ENCODE assay signal across 21 cellular contexts in genomic region chr17:61755078-61755477, GRCh38.
A peak's percentile ranks its signal among the peaks of the same experiment; 100 is the strongest.
DNase-seq lines count a peak whose midpoint lies in the region; FAIRE-seq and TF ChIP-seq lines count a peak whose summit lies in the region.
"Had no signal": no experiment of that assay in that cellular context is flagged by ENCODE, and none has a peak within 500 bp of the region (broad histone marks: within the 10 kb centered on the region; RNA-seq: fewer than 3 reads in every experiment).

No MANE protein-coding gene starts in this region.

- H4K20me1 ChIP-seq in Loucy (ENCODE audit: insufficient read depth, low read length, poor library complexity, severe bottlenecking) = no peaks in the 10 kb centered on the region
- H4K20me1 ChIP-seq: BLaER1 had no signal

- H3K36me3 ChIP-seq in Loucy (ENCODE audit: insufficient read depth, low read length) (peaks cover 10% of the 10 kb centered on the region; the same call in 1 of the 2 replicates), SK-N-MC (ENCODE audit: insufficient read depth, low read length) (peaks cover 9% of the 10 kb centered on the region; the same call in 1 of the 2 replicates)
- H3K36me3 ChIP-seq: BE2C had no signal

- H3K9ac ChIP-seq in Loucy (ENCODE audit: low read depth, low read length, poor library complexity, severe bottlenecking) = no peak overlapping the region
- no peak overlapping the region for H3K9ac ChIP-seq in SK-N-MC (ENCODE audit: insufficient read length)
- H3K9ac ChIP-seq: BLaER1 had no signal

- peak overlapping the region; percentile 28 for H3K4me2 ChIP-seq in Loucy (ENCODE audit: low read depth, low read length, poor library complexity, severe bottlenecking)
- H3K4me2 ChIP-seq: A549, BLaER1 had no signal

- H3K9me3 ChIP-seq in Loucy (ENCODE audit: insufficient read depth, low read depth, low read length) (no peaks in the 10 kb centered on the region), SK-N-MC (ENCODE audit: low read depth, low read length) (peaks cover 6% of the 10 kb centered on the region)
- H3K9me3 ChIP-seq: A549, BE2C, BLaER1, Caco-2 had no signal

- H3K27ac ChIP-seq in SK-N-MC = peak overlapping the region; percentile 76
- H3K27ac ChIP-seq: 22Rv1, A549, BLaER1 had no signal

- 0 out of 2 replicates have a peak, but pooled peaks cover 3% of the 10 kb centered on the region for H3F3A ChIP-seq in Loucy (ENCODE audit: low read depth)

- H3K27me3 ChIP-seq in Loucy (ENCODE audit: insufficient read depth, low read length, poor library complexity, severe bottlenecking) = no peaks in the 10 kb centered on the region
- H3K27me3 ChIP-seq: BE2C, BLaER1 had no signal

- peak; percentile 5 for FAIRE-seq in urothelium cell line (lab: Jason Lieb, UNC)
- FAIRE-seq: A549, D721Med, G401.6, GM12892, GM18507 had no signal

- H3K9me2 ChIP-seq in Loucy (replicated peaks; ENCODE audit: low read depth, low read length) = no peaks in the 10 kb centered on the region

- H3K4me1 ChIP-seq in Loucy (ENCODE audit: insufficient read depth, low read length, poor library complexity, severe bottlenecking) = peaks cover 38% of the 10 kb centered on the region
- H3K4me1 ChIP-seq: A549, BE2C, BLaER1, Caco-2 had no signal

- no peaks in the 10 kb centered on the region for H3K79me2 ChIP-seq in Loucy (ENCODE audit: insufficient read depth, low read length)

- no peak overlapping the region for H2AFZ ChIP-seq in Loucy (ENCODE audit: low read length)

- DNase-seq in SK-N-MC (ENCODE audit: low read depth, low spot score) (no peak), urothelium cell line (ENCODE audit: low spot score) (no peak), COLO829 (ENCODE audit: low spot score) (no peak), NCI-H1694 (lab: John Stamatoyannopoulos, UW) (no peak)
- DNase-seq: BE2C; C1 segment of cervical spinal cord; Caco-2; Calu3; CD4-positive, alpha-beta memory T cell; CD4-positive, CD25-positive, alpha-beta regulatory T cell; CD8-positive, alpha-beta memory T cell; DMS79 treated with DMSO at 0.1 percent for 48 hours; GF-D8 had no signal

- H3K4me3 ChIP-seq in Loucy (ENCODE audit: low read length, poor library complexity, severe bottlenecking) = no peak overlapping the region
- H3K4me3 ChIP-seq in SK-N-MC = peak overlapping the region; percentile 32; the same call in 1 of the 2 replicates
- H3K4me3 ChIP-seq: A549, BLaER1 had no signal

- TF ChIP-seq CTCF in Loucy (conservative IDR thresholded peaks at IDR 0.05; ENCODE audit: low read length) = no peak
